8 cellular contexts compared by ENCODE assay signal in the genomic region with DNA sequence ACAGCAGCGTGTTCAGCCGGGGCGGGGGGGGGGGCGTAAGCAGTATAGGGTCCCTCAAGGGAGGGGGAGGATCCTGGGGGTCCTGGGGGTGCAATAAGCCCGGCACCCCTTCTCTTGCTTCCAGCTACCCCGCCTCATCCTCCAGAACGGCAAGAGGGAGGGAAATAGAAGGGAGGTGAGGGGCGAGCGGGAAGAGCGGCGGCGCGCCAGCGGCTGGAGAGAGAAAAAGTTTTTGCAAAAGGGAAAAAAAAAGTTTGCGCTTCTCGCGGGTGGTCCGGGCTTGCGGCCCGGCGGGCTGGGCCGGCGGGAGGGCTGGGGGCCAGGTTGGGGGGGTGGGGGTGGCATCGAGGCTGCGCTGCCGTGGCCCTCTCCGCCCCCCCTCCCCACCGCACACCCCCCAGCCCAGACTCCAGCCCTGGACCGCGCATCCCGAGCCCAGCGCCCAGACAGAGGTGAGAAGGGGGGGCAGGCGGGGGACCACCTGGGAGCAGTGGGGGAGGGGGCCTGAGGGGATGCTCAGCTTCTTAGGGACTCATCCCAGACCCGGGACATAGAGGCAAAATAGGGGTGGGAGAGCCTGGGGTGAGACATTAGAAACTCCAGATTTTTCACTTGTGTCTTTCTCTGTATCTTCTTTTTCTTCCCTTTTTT. TPM values are rescaled to one million over a fixed set of nuclear protein-coding genes. Genes with fewer than 3 reads are reported as not detected.
DNase-seq lines count a peak whose midpoint lies in the region; ATAC-seq and TF ChIP-seq lines count a peak whose summit lies in the region.

A gene (plus strand): TSS at position 36 of the 651 bp plus-strand sequence. CDS start 3,907 bp downstream, outside the sequence.

- ATAC-seq in HG03571 (IDR thresholded peaks at IDR 0.05; ENCODE audit: unreplicated experiment) (no peak), GM21447 (IDR thresholded peaks at IDR 0.05; ENCODE audit: unreplicated experiment) (no peak)

- H3K4me1 ChIP-seq in SJCRH30, result peaks cover 52% of the 10 kb centered on the region
- H3K4me1 ChIP-seq in osteoblast (ENCODE audit: insufficient read depth, low read length), result peaks cover 16% of the 10 kb centered on the region

- H3K79me2 ChIP-seq in osteoblast (ENCODE audit: insufficient read depth, low read length), result no peaks in the 10 kb centered on the region

- H3K27me3 ChIP-seq in SJCRH30 (no peaks in the 10 kb centered on the region), osteoblast (ENCODE audit: insufficient read depth, low read length) (peaks cover 12% of the 10 kb centered on the region)

- peak; percentile 62 for DNase-seq in NCI-H526 treated with DMSO at 0.1 percent for 48 hours (lab: John Stamatoyannopoulos, UW)
- DNase-seq in NCI-H526 (lab: John Stamatoyannopoulos, UW), result no peak
- peak; percentile 93 to 94 for DNase-seq in SJCRH30
- peak; percentile 28 for DNase-seq in fibroblast of gingiva (ENCODE audit: low read depth)
- peak; percentile 96 for DNase-seq in osteoblast (ENCODE audit: insufficient read length, low spot score, missing footprints)
- no peak for DNase-seq in Ammon's horn (ENCODE audit: low spot score)

- H4K20me1 ChIP-seq in osteoblast (ENCODE audit: insufficient read depth, low read length), result no peaks in the 10 kb centered on the region

- peak within 1 kb of the TSS; percentile 90 for H2AFZ ChIP-seq in osteoblast (ENCODE audit: low read length)

- TF ChIP-seq CTCF in osteoblast (IDR thresholded peaks at IDR 0.05; ENCODE audit: extremely low read depth, low read depth, low read length), result no peak

- no peaks in the 10 kb centered on the region for H3K9me3 ChIP-seq in SJCRH30 (replicated peaks)
- no peaks in the 10 kb centered on the region for H3K9me3 ChIP-seq in osteoblast (ENCODE audit: low read depth, low read length)

- peak within 1 kb of the TSS; percentile 95 for H3K27ac ChIP-seq in SJCRH30
- H3K27ac ChIP-seq in osteoblast (ENCODE audit: low read depth, low read length), result peak within 1 kb of the TSS; percentile 38

- H3K4me3 ChIP-seq in SJCRH30 (peak within 1 kb of the TSS; percentile 87), osteoblast (ENCODE audit: insufficient read depth, low read length) (peak within 1 kb of the TSS; percentile 78)

- H3K36me3 ChIP-seq in SJCRH30, result peaks cover 5% of the 10 kb centered on the region
- H3K36me3 ChIP-seq in osteoblast (ENCODE audit: insufficient read depth, low read length), result no peaks in the 10 kb centered on the region

- H3K4me2 ChIP-seq in osteoblast (ENCODE audit: insufficient read depth, low read length), result peak within 1 kb of the TSS; percentile 93

RNA-seq across cellular contexts. Expression of the gene that starts here (rescaled TPM):
- total RNA-seq in SJCRH30 (2014; rRNA removed; shearing (Covaris generic)), result 171 and 174 TPM in 2 replicates
- 0.29 and 0.36 TPM in 2 replicates for total RNA-seq in osteoblast

Comparison
In these comparisons a context has a peak if more than half of its experiments do, and no peak if none do; other contexts are left out.
1. RNA of the gene that starts here (total RNA-seq): 171 to 174 TPM in SJCRH30; 0.29 to 0.36 TPM in osteoblast; every median in the first group is over 100 times any median in the second.
2. DNase-seq: peak in NCI-H526 treated with DMSO at 0.1 percent for 48 hours (single experiment), SJCRH30 (2 of 2) and fibroblast of gingiva (single experiment); none in NCI-H526 (0 of 2) and Ammon's horn (single experiment).
3. Peak in DNase-seq, H3K4me3 ChIP-seq, H3K27ac ChIP-seq and H3K4me2 ChIP-seq in osteoblast; RNA of the gene not detected or under 1 TPM.